1 cellular context compared by ENCODE assay signal in genomic region chr19:52659013-52659412, GRCh38.
TF ChIP-seq lines count a peak whose summit lies in the region.

No MANE protein-coding gene starts in this region.

TF ChIP-seq in GM23338, 12 proteins besides CTCF, POLR2A, EP300 and RAD21 (continued from another document):
- TF ChIP-seq ZNF462 (CRISPR knock-in tag; IDR thresholded peaks at IDR 0.05) (no peak), NANOG (IDR thresholded peaks at IDR 0.05; ENCODE audit: borderline replicate concordance) (no peak), STAT1 (IDR thresholded peaks at IDR 0.05; ENCODE audit: unreplicated experiment) (no peak), ETS1 (IDR thresholded peaks at IDR 0.05) (no peak), REST (IDR thresholded peaks at IDR 0.05; ENCODE audit: unreplicated experiment) (no peak)
TF ChIP-seq in GM23338: peak in this region for 0.
